Comparison of ENCODE assay signal across 1 cellular context in genomic region chr11:91220476-91221202, GRCh38.
TF ChIP-seq lines count a peak whose summit lies in the region.

No MANE protein-coding gene starts in this region.

TF ChIP-seq in A549, 52 proteins besides CTCF, POLR2A, EP300 and RAD21 (continued from another document):
- no peak for TF ChIP-seq EHMT2 (IDR thresholded peaks at IDR 0.05; ENCODE audit: low read depth)
- no peak for TF ChIP-seq SMC3 (IDR thresholded peaks at IDR 0.05)
- TF ChIP-seq HOXA7 (CRISPR knock-in tag; IDR thresholded peaks at IDR 0.05) = no peak
- TF ChIP-seq FOSB (CRISPR knock-in tag; IDR thresholded peaks at IDR 0.05) = no peak
- TF ChIP-seq, protein P1, sequence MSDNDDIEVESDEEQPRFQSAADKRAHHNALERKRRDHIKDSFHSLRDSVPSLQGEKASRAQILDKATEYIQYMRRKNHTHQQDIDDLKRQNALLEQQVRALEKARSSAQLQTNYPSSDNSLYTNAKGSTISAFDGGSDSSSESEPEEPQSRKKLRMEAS (IDR thresholded peaks at IDR 0.05) = no peak
- TF ChIP-seq TP53 (CRISPR knock-in tag; IDR thresholded peaks at IDR 0.05) = no peak
- TF ChIP-seq NPAS2 (CRISPR knock-in tag; IDR thresholded peaks at IDR 0.05; ENCODE audit: borderline replicate concordance) = no peak
- TF ChIP-seq, protein P2, sequence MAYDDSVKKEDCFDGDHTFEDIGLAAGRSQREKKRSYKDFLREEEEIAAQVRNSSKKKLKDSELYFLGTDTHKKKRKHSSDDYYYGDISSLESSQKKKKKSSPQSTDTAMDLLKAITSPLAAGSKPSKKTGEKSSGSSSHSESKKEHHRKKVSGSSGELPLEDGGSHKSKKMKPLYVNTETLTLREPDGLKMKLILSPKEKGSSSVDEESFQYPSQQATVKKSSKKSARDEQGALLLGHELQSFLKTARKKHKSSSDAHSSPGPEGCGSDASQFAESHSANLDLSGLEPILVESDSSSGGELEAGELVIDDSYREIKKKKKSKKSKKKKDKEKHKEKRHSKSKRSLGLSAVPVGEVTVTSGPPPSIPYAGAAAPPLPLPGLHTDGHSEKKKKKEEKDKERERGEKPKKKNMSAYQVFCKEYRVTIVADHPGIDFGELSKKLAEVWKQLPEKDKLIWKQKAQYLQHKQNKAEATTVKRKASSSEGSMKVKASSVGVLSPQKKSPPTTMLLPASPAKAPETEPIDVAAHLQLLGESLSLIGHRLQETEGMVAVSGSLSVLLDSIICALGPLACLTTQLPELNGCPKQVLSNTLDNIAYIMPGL (CRISPR knock-in tag; IDR thresholded peaks at IDR 0.05; ENCODE audit: borderline replicate concordance) = no peak
